In genomic region chr2:12320027-12320734, GRCh38 we compare ENCODE assay signal across 17 cellular contexts.
DNase-seq lines count a peak whose midpoint lies in the region; ATAC-seq and TF ChIP-seq lines count a peak whose summit lies in the region.
"Had no signal": no experiment of that assay in that cellular context is flagged by ENCODE, and none has a peak within 500 bp of the region (broad histone marks: within the 10 kb centered on the region; RNA-seq: fewer than 3 reads in every experiment).

No MANE protein-coding gene starts in this region.

- H3K4me3 ChIP-seq in AG10803 (ENCODE audit: low read length) (no peak overlapping the region), GM23338 (no peak overlapping the region)
- H3K4me3 ChIP-seq: psoas muscle had no signal

- intact Hi-C loops in activated CD4-positive, alpha-beta T cell treated with anti-CD3 and anti-CD28 coated beads for 36 hours (cut with DNase I, micrococcal nuclease) = no loop called here

- H3K4me2 ChIP-seq in GM23338 = no peak overlapping the region

- H3K79me2 ChIP-seq in GM23338 (replicated peaks; ENCODE audit: insufficient read depth) = no peaks in the 10 kb centered on the region

- H3K27ac Mint-ChIP-seq in osteocyte (ENCODE audit: unreplicated experiment) (peak overlapping the region; percentile 78), GM23338 (no peak overlapping the region), endothelial cell (ENCODE audit: unreplicated experiment) (no peak overlapping the region)
- no peak overlapping the region for H3K27ac Mint-ChIP-seq in activated CD4-positive, alpha-beta T cell treated with anti-CD3 and anti-CD28 coated beads for 36 hours
- H3K27ac Mint-ChIP-seq: activated CD4-positive, alpha-beta T cell treated with anti-CD3 and anti-CD28 coated beads, Interleukin-2, amount 10 ng/mL, durations not matched to agents 24 days and 14 days; effector memory CD8-positive, alpha-beta T cell; stimulated activated naive CD8-positive, alpha-beta T cell treated with anti-CD3 and anti-CD28 coated beads, Interleukin-15, Interleukin-2, amounts not matched to agents 100 ng/mL and 50 ng/mL, for 24 hours had no signal

- TF ChIP-seq CTCF in AG10803 (conservative IDR thresholded peaks at IDR 0.05; ENCODE audit: low read length) (no peak), osteocyte (IDR thresholded peaks at IDR 0.05) (no peak), GM23338 (conservative IDR thresholded peaks at IDR 0.05; ENCODE audit: low read depth in 2 of 2) (no peak), endothelial cell (IDR thresholded peaks at IDR 0.05; ENCODE audit: unreplicated experiment) (no peak)

- H3K27me3 Mint-ChIP-seq in osteocyte (ENCODE audit: unreplicated experiment) (no peaks in the 10 kb centered on the region), GM23338 (ENCODE audit: insufficient read depth, low read depth, poor library complexity) (no peaks in the 10 kb centered on the region), endothelial cell (ENCODE audit: unreplicated experiment) (no peaks in the 10 kb centered on the region)
- no peaks in the 10 kb centered on the region for H3K27me3 Mint-ChIP-seq in activated CD4-positive, alpha-beta T cell treated with anti-CD3 and anti-CD28 coated beads for 36 hours
- H3K27me3 Mint-ChIP-seq: stimulated activated naive CD8-positive, alpha-beta T cell treated with anti-CD3 and anti-CD28 coated beads, Interleukin-15, Interleukin-2, amounts not matched to agents 100 ng/mL and 50 ng/mL, for 24 hours had no signal

- peaks cover 50% of the 10 kb centered on the region for H3K4me1 Mint-ChIP-seq in osteocyte (ENCODE audit: unreplicated experiment)
- H3K4me1 Mint-ChIP-seq in GM23338 = peaks cover under 1% of the 10 kb centered on the region; the same call in 2 of the 3 replicates
- no peaks in the 10 kb centered on the region for H3K4me1 Mint-ChIP-seq in endothelial cell (ENCODE audit: unreplicated experiment)
- H3K4me1 Mint-ChIP-seq in activated CD4-positive, alpha-beta T cell treated with anti-CD3 and anti-CD28 coated beads for 36 hours = no peaks in the 10 kb centered on the region
- H3K4me1 Mint-ChIP-seq: activated CD4-positive, alpha-beta T cell treated with anti-CD3 and anti-CD28 coated beads, Interleukin-2, amount 10 ng/mL, durations not matched to agents 24 days and 14 days had no signal

- POLR2A ChIA-PET in activated CD4-positive, alpha-beta T cell treated with anti-CD3 and anti-CD28 coated beads for 36 hours (lab: Charles Lee) = no interaction called here

- H3K4me1 ChIP-seq in GM23338 (ENCODE audit: insufficient read depth) = no peaks in the 10 kb centered on the region
- H3K4me1 ChIP-seq: psoas muscle had no signal

- H3K36me3 Mint-ChIP-seq in osteocyte (ENCODE audit: unreplicated experiment) (no peaks in the 10 kb centered on the region), GM23338 (ENCODE audit: low read depth) (no peaks in the 10 kb centered on the region; the same call in 2 of the 3 replicates), endothelial cell (ENCODE audit: low read depth, unreplicated experiment) (no peaks in the 10 kb centered on the region)
- H3K36me3 Mint-ChIP-seq in activated CD4-positive, alpha-beta T cell treated with anti-CD3 and anti-CD28 coated beads for 36 hours (ENCODE audit: low read depth) = no peaks in the 10 kb centered on the region

- CTCF ChIA-PET in activated CD4-positive, alpha-beta T cell treated with anti-CD3 and anti-CD28 coated beads for 36 hours (lab: Charles Lee) = no interaction called here

- no peaks in the 10 kb centered on the region for H3K9me3 Mint-ChIP-seq in osteocyte (ENCODE audit: unreplicated experiment)
- H3K9me3 Mint-ChIP-seq in GM23338 = no peaks in the 10 kb centered on the region; the same call in 2 of the 3 replicates
- no peaks in the 10 kb centered on the region for H3K9me3 Mint-ChIP-seq in endothelial cell (ENCODE audit: unreplicated experiment)
- no peaks in the 10 kb centered on the region for H3K9me3 Mint-ChIP-seq in activated CD4-positive, alpha-beta T cell treated with anti-CD3 and anti-CD28 coated beads for 36 hours (ENCODE audit: low read depth)
- H3K9me3 Mint-ChIP-seq: activated CD4-positive, alpha-beta T cell treated with anti-CD3 and anti-CD28 coated beads, Interleukin-2, amount 10 ng/mL, durations not matched to agents 24 days and 14 days; effector memory CD8-positive, alpha-beta T cell; stimulated activated naive CD8-positive, alpha-beta T cell treated with anti-CD3 and anti-CD28 coated beads, Interleukin-15, Interleukin-2, amounts not matched to agents 100 ng/mL and 50 ng/mL, for 24 hours had no signal

- H3K27ac ChIP-seq in GM23338 (ENCODE audit: low read depth) = no peak overlapping the region
- H3K27ac ChIP-seq: psoas muscle had no signal

- no peaks in the 10 kb centered on the region for H4K20me1 ChIP-seq in GM23338 (replicated peaks; ENCODE audit: insufficient read depth)

- H3K36me3 ChIP-seq in GM23338 (ENCODE audit: insufficient read depth) = no peaks in the 10 kb centered on the region

- H3K4me3 Mint-ChIP-seq in osteocyte (ENCODE audit: unreplicated experiment) (no peak overlapping the region), GM23338 (no peak overlapping the region), endothelial cell (ENCODE audit: unreplicated experiment) (no peak overlapping the region)
- no peak overlapping the region for H3K4me3 Mint-ChIP-seq in activated CD4-positive, alpha-beta T cell treated with anti-CD3 and anti-CD28 coated beads for 36 hours
- H3K4me3 Mint-ChIP-seq: activated CD4-positive, alpha-beta T cell treated with anti-CD3 and anti-CD28 coated beads, Interleukin-2, amount 10 ng/mL, durations not matched to agents 24 days and 14 days; effector memory CD8-positive, alpha-beta T cell; stimulated activated naive CD8-positive, alpha-beta T cell treated with anti-CD3 and anti-CD28 coated beads, Interleukin-15, Interleukin-2, amounts not matched to agents 100 ng/mL and 50 ng/mL, for 24 hours had no signal

- peaks cover 17% of the 10 kb centered on the region; the same call in 1 of the 2 replicates for H3K9me2 ChIP-seq in GM23338 (ENCODE audit: insufficient read depth)

- H3F3A ChIP-seq in GM23338 (replicated peaks; ENCODE audit: low read depth) = no peaks in the 10 kb centered on the region

- peak; percentile 41 for DNase-seq in AG10803 (ENCODE audit: low read depth)
- DNase-seq in NAMALWA (ENCODE audit: low spot score) = peak; percentile 6
- peak; percentile 77 for DNase-seq in fibroblast of gingiva (ENCODE audit: low read depth)
- no peak for DNase-seq in osteocyte (ENCODE audit: extremely low spot score, unreplicated experiment)
- DNase-seq in GM23338 (ENCODE audit: low spot score) = no peak
- no peak for DNase-seq in endothelial cell (ENCODE audit: low spot score)
- DNase-seq in activated CD4-positive, alpha-beta T cell treated with anti-CD3 and anti-CD28 coated beads for 36 hours = no peak
- DNase-seq: activated CD4-positive, alpha-beta T cell treated with anti-CD3 and anti-CD28 coated beads, Interleukin-2, amount 10 ng/mL, durations not matched to agents 24 days and 14 days; activated T-cell treated with anti-CD3 and anti-CD28 coated beads, Interleukin-2, amount 50 U/mL, for 48 hours; central memory CD4-positive, alpha-beta T cell; effector memory CD8-positive, alpha-beta T cell; EL; NCI-H1930; T-helper 9 cell had no signal

- no peak for ATAC-seq in GM23338
- no peak for ATAC-seq in HG02623 (IDR thresholded peaks at IDR 0.05; ENCODE audit: unreplicated experiment)
- no peak for ATAC-seq in activated CD4-positive, alpha-beta T cell treated with anti-CD3 and anti-CD28 coated beads for 36 hours
- ATAC-seq: effector memory CD8-positive, alpha-beta T cell had no signal

- no peaks in the 10 kb centered on the region for H3K27me3 ChIP-seq in GM23338 (ENCODE audit: insufficient read depth)

- no peak overlapping the region for H2AFZ ChIP-seq in GM23338

TF ChIP-seq in GM23338, 12 proteins besides CTCF, POLR2A, EP300 and RAD21:
- TF ChIP-seq JUNB (IDR thresholded peaks at IDR 0.05; ENCODE audit: unreplicated experiment) = no peak
- TF ChIP-seq STAT1 (IDR thresholded peaks at IDR 0.05; ENCODE audit: unreplicated experiment) = no peak
- no peak for TF ChIP-seq ZNF114 (CRISPR knock-in tag; IDR thresholded peaks at IDR 0.05)
TF ChIP-seq in GM23338: peak in this region for 0.

Comparison
In these comparisons a context has a peak if more than half of its experiments do, and no peak if none do; other contexts are left out.
1. DNase-seq: peak in AG10803 (single experiment), NAMALWA (single experiment) and fibroblast of gingiva (single experiment); none in osteocyte (single experiment), GM23338 (single experiment), endothelial cell (single experiment) and activated CD4-positive, alpha-beta T cell treated with anti-CD3 and anti-CD28 coated beads for 36 hours (single experiment).